8 cellular contexts compared by ENCODE assay signal in the genomic region with DNA sequence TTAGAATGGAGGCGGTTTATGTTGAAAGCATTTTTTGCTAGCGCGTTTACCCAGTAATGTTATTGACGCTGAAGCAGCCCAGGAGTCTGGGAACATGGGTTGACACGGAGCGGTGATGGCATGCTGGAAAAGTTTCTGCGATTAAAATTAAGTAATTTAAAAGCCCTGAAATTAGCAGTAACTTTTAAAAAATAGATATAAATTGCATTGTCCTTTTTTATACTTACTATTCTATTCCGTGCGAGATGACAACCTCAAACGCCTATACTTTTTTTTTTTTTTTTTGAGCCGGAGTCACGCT. TPM values are rescaled to one million over a fixed set of nuclear protein-coding genes. Genes with fewer than 3 reads are reported as not detected.
DNase-seq lines count a peak whose midpoint lies in the region; ATAC-seq and TF ChIP-seq lines count a peak whose summit lies in the region.

No MANE protein-coding gene starts in this region.

- H3K27ac ChIP-seq in body of pancreas (peak overlapping the region; percentile 51 to 92 (median 81)), mesenchymal stem cell (ENCODE audit: low read length, poor library complexity, severe bottlenecking) (peak overlapping the region; percentile 87)

- 2 to 4% methylated on average over 12 of the region's 12 CpGs for WGBS in body of pancreas, 2 donors
- 30% methylated on average over 11 of the region's 12 CpGs for WGBS in mesenchymal stem cell

- peaks cover 26% of the 10 kb centered on the region for H3K36me3 Mint-ChIP-seq in activated naive CD4-positive, alpha-beta T cell treated with anti-CD3 and anti-CD28 coated beads for 36 hours (ENCODE audit: low read depth)
- peaks cover 24% of the 10 kb centered on the region for H3K36me3 Mint-ChIP-seq in type B pancreatic cell

- no peak overlapping the region for H3K23ac ChIP-seq in mesenchymal stem cell (ENCODE audit: low read length in 2 of 2)

- no peak overlapping the region for H3K14ac ChIP-seq in mesenchymal stem cell (ENCODE audit: low read length in 2 of 2)

- H3K27me3 ChIP-seq in body of pancreas (no peaks in the 10 kb centered on the region), mesenchymal stem cell (ENCODE audit: control insufficient read depth in 1 of 2, insufficient read depth in 1 of 2, low read length in 2 of 2) (no peaks in the 10 kb centered on the region)

- no peak overlapping the region for H2BK12ac ChIP-seq in mesenchymal stem cell (ENCODE audit: low read length in 2 of 2)

- no peak for DNase-seq in activated naive CD4-positive, alpha-beta T cell treated with anti-CD3 and anti-CD28 coated beads for 36 hours
- DNase-seq in activated naive CD4-positive, alpha-beta T cell treated with anti-CD3 and anti-CD28 coated beads, Interleukin-2, amount 50 U/mL, for 16 hours, result no peak
- DNase-seq in body of pancreas, result no peak
- no peak for DNase-seq in mesenchymal stem cell
- no peak for DNase-seq in type B pancreatic cell (ENCODE audit: extremely low spot score, unreplicated experiment)
- no peak for DNase-seq in foreskin melanocyte
- no peak for DNase-seq in NCI-H2081 (lab: John Stamatoyannopoulos, UW)
- no peak for DNase-seq in activated effector memory CD4-positive, alpha-beta T cell treated with Interleukin-2 at 50 U/mL for 16 hours

- H3K9ac ChIP-seq in mesenchymal stem cell (ENCODE audit: low read length), result peak overlapping the region; percentile 100

- TF ChIP-seq POLR2A in body of pancreas (IDR thresholded peaks at IDR 0.05), result no peak

- no peak overlapping the region for H4K8ac ChIP-seq in mesenchymal stem cell (ENCODE audit: low read length)

- intact Hi-C loops in activated naive CD4-positive, alpha-beta T cell treated with anti-CD3 and anti-CD28 coated beads for 36 hours (cut with micrococcal nuclease), result loop anchor here (1.0 to 2.0 kb wide), 5 partner anchors 55 to 416 kb away; a partner anchor contains a TSS
- intact Hi-C loops in body of pancreas (cut with DNase I), result no loop called here

- peaks cover 21% of the 10 kb centered on the region for H3K4me1 Mint-ChIP-seq in activated naive CD4-positive, alpha-beta T cell treated with anti-CD3 and anti-CD28 coated beads for 36 hours (ENCODE audit: low read depth)
- H3K4me1 Mint-ChIP-seq in type B pancreatic cell (ENCODE audit: unreplicated experiment), result peaks cover 11% of the 10 kb centered on the region

- H3K4me3 ChIP-seq in body of pancreas, result peak overlapping the region; percentile 40 to 87
- peak overlapping the region; percentile 86 to 97 for H3K4me3 ChIP-seq in mesenchymal stem cell (ENCODE audit: insufficient read depth in 1 of 2, low read depth in 1 of 2, low read length in 2 of 2)

- H3K36me3 ChIP-seq in body of pancreas (replicated peaks in 1 of 2; ENCODE audit: insufficient read depth in 1 of 2, low read depth in 2 of 2) (peaks cover 0 to 2% of the 10 kb centered on the region in 2 donors), mesenchymal stem cell (ENCODE audit: control insufficient read depth in 1 of 2, insufficient read depth in 2 of 2, low read depth in 1 of 2, low read length in 2 of 2) (peaks cover 5 to 22% of the 10 kb centered on the region in 2 experiments)

- peaks cover 24% of the 10 kb centered on the region for H3K9me3 Mint-ChIP-seq in activated naive CD4-positive, alpha-beta T cell treated with anti-CD3 and anti-CD28 coated beads for 36 hours
- no peaks in the 10 kb centered on the region for H3K9me3 Mint-ChIP-seq in type B pancreatic cell

- H2BK120ac ChIP-seq in mesenchymal stem cell (ENCODE audit: low read depth, low read length), result no peak overlapping the region

- H3K9me3 ChIP-seq in body of pancreas (no peaks in the 10 kb centered on the region), mesenchymal stem cell (ENCODE audit: control insufficient read depth, low read length) (peaks cover 12% of the 10 kb centered on the region)

- H3K4me2 ChIP-seq in mesenchymal stem cell (ENCODE audit: low read length, poor library complexity, severe bottlenecking), result peak overlapping the region; percentile 82

- H2AFZ ChIP-seq in mesenchymal stem cell (ENCODE audit: low read depth, low read length), result peak overlapping the region; percentile 36

- H2BK5ac ChIP-seq in mesenchymal stem cell (ENCODE audit: low read depth, low read length, poor library complexity, severe bottlenecking), result no peak overlapping the region

- H2BK15ac ChIP-seq in mesenchymal stem cell (ENCODE audit: low read depth, poor library complexity, severe bottlenecking), result no peak overlapping the region

- H3K18ac ChIP-seq in mesenchymal stem cell (ENCODE audit: low read depth in 1 of 2, low read length in 2 of 2), result peak overlapping the region in 1 of 2 experiments; percentile 88

- peak overlapping the region; percentile 84 for H3K27ac Mint-ChIP-seq in activated naive CD4-positive, alpha-beta T cell treated with anti-CD3 and anti-CD28 coated beads for 36 hours
- peak overlapping the region; percentile 81 for H3K27ac Mint-ChIP-seq in type B pancreatic cell

- peak overlapping the region in 1 of 2 experiments; percentile 37 for H3K4ac ChIP-seq in mesenchymal stem cell (ENCODE audit: low read depth in 1 of 2, low read length in 2 of 2)

- no peak overlapping the region for H4K91ac ChIP-seq in mesenchymal stem cell (ENCODE audit: low read length)

- H3K79me1 ChIP-seq in mesenchymal stem cell (replicated peaks; ENCODE audit: low read length, poor library complexity, severe bottlenecking), result peaks cover 18% of the 10 kb centered on the region

- H3K4me1 ChIP-seq in body of pancreas (peaks cover 21% of the 10 kb centered on the region), mesenchymal stem cell (ENCODE audit: control insufficient read depth, insufficient read depth, low read depth, low read length) (peaks cover 5% of the 10 kb centered on the region)

- no peak for ATAC-seq in body of pancreas

- CTCF ChIA-PET in activated naive CD4-positive, alpha-beta T cell treated with anti-CD3 and anti-CD28 coated beads for 36 hours (lab: Charles Lee), result no interaction called here

- H2AK5ac ChIP-seq in mesenchymal stem cell (ENCODE audit: low read length, severe bottlenecking), result no peak overlapping the region

- peak overlapping the region; percentile 82 for H3K4me3 Mint-ChIP-seq in activated naive CD4-positive, alpha-beta T cell treated with anti-CD3 and anti-CD28 coated beads for 36 hours
- peak overlapping the region; percentile 93 for H3K4me3 Mint-ChIP-seq in type B pancreatic cell

- H3K27me3 Mint-ChIP-seq in activated naive CD4-positive, alpha-beta T cell treated with anti-CD3 and anti-CD28 coated beads for 36 hours (ENCODE audit: low read depth), result no peaks in the 10 kb centered on the region
- H3K27me3 Mint-ChIP-seq in type B pancreatic cell, result no peaks in the 10 kb centered on the region

- TF ChIP-seq CTCF in body of pancreas (IDR thresholded peaks at IDR 0.05) (no peak), type B pancreatic cell (conservative IDR thresholded peaks at IDR 0.05) (no peak)

RNA-seq across cellular contexts. Expression of a gene that starts 0.6 kb away (rescaled TPM):
- 10 to 100 TPM; 23.5 to 25.2 TPM for total RNA-seq in activated naive CD4-positive, alpha-beta T cell treated with anti-CD3 and anti-CD28 coated beads for 36 hours
- 10 to 100 TPM; 16.6 to 32.3 TPM for total RNA-seq in body of pancreas
- 15.7 TPM for polyA plus RNA-seq in mesenchymal stem cell (2013, experiment 1 of 2)
- polyA plus RNA-seq in mesenchymal stem cell (2013, experiment 2 of 2), result 14.0 TPM
- total RNA-seq in type B pancreatic cell (ENCODE audit: low replicate concordance), result 30.7 and 35.9 TPM in 2 replicates

RNA-seq across cellular contexts. Expression of a gene that starts 28.9 kb away (rescaled TPM):
- total RNA-seq in activated naive CD4-positive, alpha-beta T cell treated with anti-CD3 and anti-CD28 coated beads for 36 hours, result 1 to 10 TPM in 1 of 2 experiments, under 1 TPM in 1; 0.74 to 1.0 TPM
- total RNA-seq in body of pancreas (1 to 10 TPM; 3.9 to 6.9 TPM), type B pancreatic cell (ENCODE audit: low replicate concordance) (15.5 and 15.6 TPM in 2 replicates)
- 5.1 TPM for polyA plus RNA-seq in mesenchymal stem cell (2013, experiment 1 of 2)
- polyA plus RNA-seq in mesenchymal stem cell (2013, experiment 2 of 2), result 5.3 TPM

RNA-seq across cellular contexts. Expression of a gene that starts 55.0 kb away (rescaled TPM):
- total RNA-seq in activated naive CD4-positive, alpha-beta T cell treated with anti-CD3 and anti-CD28 coated beads for 36 hours, result 1 to 10 TPM; 3.7 TPM
- 1 to 10 TPM; 4.0 to 9.9 TPM for total RNA-seq in body of pancreas
- 3.1 TPM for polyA plus RNA-seq in mesenchymal stem cell (2013, experiment 1 of 2)
- 2.9 TPM for polyA plus RNA-seq in mesenchymal stem cell (2013, experiment 2 of 2)
- total RNA-seq in type B pancreatic cell (ENCODE audit: low replicate concordance), result 14.6 and 15.8 TPM in 2 replicates

RNA-seq across cellular contexts. Expression of a gene that starts 59.3 kb away (rescaled TPM):
- not detected for total RNA-seq in activated naive CD4-positive, alpha-beta T cell treated with anti-CD3 and anti-CD28 coated beads for 36 hours
- not detected for total RNA-seq in body of pancreas
- not detected for polyA plus RNA-seq in mesenchymal stem cell (2013, experiment 1 of 2)
- polyA plus RNA-seq in mesenchymal stem cell (2013, experiment 2 of 2), result not detected
- 0.53 and 2.2 TPM in 2 replicates for total RNA-seq in type B pancreatic cell (ENCODE audit: low replicate concordance)
